In the genomic region with DNA sequence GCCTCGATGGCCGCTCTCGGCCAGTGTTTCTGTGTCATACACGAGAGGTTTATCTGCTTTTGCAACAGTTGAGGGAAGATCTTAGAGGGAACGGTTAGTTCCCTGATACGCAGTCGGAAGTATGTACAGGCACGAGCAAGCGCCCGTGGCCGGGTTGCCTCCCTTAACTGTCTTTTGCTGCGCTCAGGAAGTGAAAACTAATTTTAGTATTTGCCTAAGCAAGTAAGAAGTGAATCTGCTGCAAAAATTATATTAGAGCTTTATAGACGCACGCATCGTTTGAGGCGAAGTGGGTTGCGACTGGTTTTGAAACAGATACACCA, we compare ENCODE assay signal across 8 cellular contexts. TPM values are rescaled to one million over a fixed set of nuclear protein-coding genes. Genes with fewer than 3 reads are reported as not detected.
DNase-seq lines count a peak whose midpoint lies in the region; ATAC-seq and TF ChIP-seq lines count a peak whose summit lies in the region.

No MANE protein-coding gene starts in this region.

- ATAC-seq in GM21717 (IDR thresholded peaks at IDR 0.05; ENCODE audit: unreplicated experiment): peak; percentile 40
- peak; percentile 3 for ATAC-seq in omental fat pad (ENCODE audit: low FRiP score)

- no peak for TF ChIP-seq CTCF in GM12864 (IDR thresholded peaks at IDR 0.05; ENCODE audit: low read depth, low read length, missing control alignments)
- TF ChIP-seq CTCF in fibroblast of the aortic adventitia (IDR thresholded peaks at IDR 0.05; ENCODE audit: insufficient read depth, low read length): no peak
- no peak for TF ChIP-seq CTCF in omental fat pad (IDR thresholded peaks at IDR 0.05)

- no peaks in the 10 kb centered on the region for H3K36me3 ChIP-seq in KOPT-K1 (ENCODE audit: insufficient read depth, low read length)

- H3K27ac ChIP-seq in KOPT-K1 (ENCODE audit: low read depth, low read length, poor library complexity, severe bottlenecking): peak overlapping the region; percentile 84

- H3K4me3 ChIP-seq in GM12864 (ENCODE audit: low read depth, low read length) (peak overlapping the region; percentile 62), fibroblast of the aortic adventitia (ENCODE audit: low read depth, low read length) (peak overlapping the region; percentile 75)

- DNase-seq in GM12864 (ENCODE audit: low read depth) (no peak), fibroblast of the aortic adventitia (ENCODE audit: low read depth) (peak; percentile 46), omental fat pad (ENCODE audit: low spot score) (no peak), Ammon's horn (ENCODE audit: low spot score) (no peak), SHP77 (lab: John Stamatoyannopoulos, UW) (no peak)
- peak; percentile 28 to 38 for DNase-seq in activated CD4-positive, alpha-beta T cell treated with anti-CD3 and anti-CD28 coated beads, Interleukin-2, amount 50 U/mL, for 48 hours

- no peaks in the 10 kb centered on the region for H3K9me3 ChIP-seq in KOPT-K1 (ENCODE audit: insufficient read depth, low read length, poor library complexity, severe bottlenecking)

RNA-seq across cellular contexts. Expression of gene MTM1, which starts 0.7 kb away (rescaled TPM):
- total RNA-seq in fibroblast of the aortic adventitia (ENCODE audit: low replicate concordance) (9.1 and 10.8 TPM in 2 replicates), omental fat pad (10 to 100 TPM in 1 of 4 donors, 1 to 10 TPM in 3; 7.1 to 15.1 (median 9.3) TPM)

Comparison
In these comparisons a context has a peak if more than half of its experiments do, and no peak if none do; other contexts are left out.
1. DNase-seq: peak in activated CD4-positive, alpha-beta T cell treated with anti-CD3 and anti-CD28 coated beads, Interleukin-2, amount 50 U/mL, for 48 hours (2 of 2) and fibroblast of the aortic adventitia (single experiment); none in GM12864 (single experiment), omental fat pad (single experiment), Ammon's horn (single experiment) and SHP77 (0 of 2).